ENCODE assay signal across 1 cellular context in genomic region chr9:71928376-71928775, GRCh38.
TF ChIP-seq lines count a peak whose summit lies in the region.

No MANE protein-coding gene starts in this region.

TF ChIP-seq in IMR-90, 13 proteins besides CTCF, POLR2A, EP300 and RAD21 (continued from another document):
- TF ChIP-seq USF2 (IDR thresholded peaks at IDR 0.05; ENCODE audit: low read depth, low read length): no peak
- no peak for TF ChIP-seq BHLHE40 (IDR thresholded peaks at IDR 0.05; ENCODE audit: low read depth, low read length)
- no peak for TF ChIP-seq ELK1 (IDR thresholded peaks at IDR 0.05; ENCODE audit: borderline replicate concordance, low read depth, low read length)
- TF ChIP-seq NFE2L2 (IDR thresholded peaks at IDR 0.05; ENCODE audit: low read depth, low read length): no peak
- no peak for TF ChIP-seq SMC3 (IDR thresholded peaks at IDR 0.05; ENCODE audit: low read depth, low read length)
- no peak for TF ChIP-seq CHD1 (IDR thresholded peaks at IDR 0.05; ENCODE audit: low read depth, low read length)
TF ChIP-seq in IMR-90: peak in this region for 0.
